In genomic region chrX:26581086-26581485, GRCh38 we compare ENCODE assay signal across 25 cellular contexts.
A peak's percentile ranks its signal among the peaks of the same experiment; 100 is the strongest.
DNase-seq lines count a peak whose midpoint lies in the region; ATAC-seq, FAIRE-seq and TF ChIP-seq lines count a peak whose summit lies in the region.
"Had no signal": no experiment of that assay in that cellular context is flagged by ENCODE, and none has a peak within 500 bp of the region (broad histone marks: within the 10 kb centered on the region; RNA-seq: fewer than 3 reads in every experiment).

No MANE protein-coding gene starts in this region.

- no peaks in the 10 kb centered on the region for H3K36me3 ChIP-seq in astrocyte (ENCODE audit: insufficient read depth, low read length)
- H3K36me3 ChIP-seq: BLaER1 treated with 17β-estradiol and CSF1 and Interleukin-3, amounts not matched to agents 10 nM and 100 nM had no signal

- H3K36me3 Mint-ChIP-seq in astrocyte (ENCODE audit: low read depth, unreplicated experiment): no peaks in the 10 kb centered on the region
- H3K36me3 Mint-ChIP-seq: CD4-positive, alpha-beta memory T cell had no signal

- DNase-seq in EH (ENCODE audit: low read depth) (peak; percentile 4), astrocyte (ENCODE audit: low read depth) (no peak), fibroblast of pulmonary artery (ENCODE audit: low read depth) (peak; percentile 12)
- DNase-seq in stimulated activated CD4-positive, alpha-beta T cell treated with anti-CD3 and anti-CD28 coated beads, Interleukin-12 subunit alpha, Interleukin-12 subunit beta, amount 100 ng/mL, for 4 hours: no peak
- DNase-seq: ACHN; Caco-2; CD4-positive, alpha-beta memory T cell; DND-41; KBM-7; MM.1S; NCI-H1048; NCI-H1436; NCI-H1930; NCI-H2227 treated with DMSO at 0.1 percent for 48 hours; NCI-H510A treated with DMSO at 0.1 percent for 48 hours; NCI-H748 treated with DMSO at 0.1 percent for 48 hours; SIG-M5 had no signal

- peak; percentile 70 for FAIRE-seq in astrocyte (lab: Jason Lieb, UNC)
- FAIRE-seq: GM12892, HepG2 had no signal

- H3K4me3 ChIP-seq in astrocyte (ENCODE audit: insufficient read depth, low read depth, low read length) (no peak overlapping the region), fibroblast of pulmonary artery (replicated peaks; ENCODE audit: low read depth, low read length) (no peak overlapping the region)
- H3K4me3 ChIP-seq: BLaER1 treated with 17β-estradiol and CSF1 and Interleukin-3, amounts not matched to agents 10 nM and 100 nM had no signal

- no peak for ATAC-seq in HG03432 (IDR thresholded peaks at IDR 0.05; ENCODE audit: unreplicated experiment)
- no peak for ATAC-seq in GM21447 (IDR thresholded peaks at IDR 0.05; ENCODE audit: unreplicated experiment)
- no peak for ATAC-seq in HG03457 (IDR thresholded peaks at IDR 0.05; ENCODE audit: unreplicated experiment)
- ATAC-seq: HepG2, SK-N-SH treated with all-trans-retinoic acid at 6 μM for 48 hours had no signal

- H3K4me1 Mint-ChIP-seq in astrocyte (ENCODE audit: low read depth, unreplicated experiment): peaks cover 5% of the 10 kb centered on the region
- H3K4me1 Mint-ChIP-seq: CD4-positive, alpha-beta memory T cell had no signal

- no peak overlapping the region for H3K27ac ChIP-seq in astrocyte (ENCODE audit: low read depth, low read length)
- H3K27ac ChIP-seq: BLaER1 treated with 17β-estradiol and CSF1 and Interleukin-3, amounts not matched to agents 10 nM and 100 nM; RWPE1 had no signal

- no peaks in the 10 kb centered on the region for H3K79me2 ChIP-seq in astrocyte (ENCODE audit: insufficient read depth, low read length)

- H3K4me1 ChIP-seq in astrocyte (ENCODE audit: insufficient read depth, low read length): no peaks in the 10 kb centered on the region
- H3K4me1 ChIP-seq: BLaER1 treated with 17β-estradiol and CSF1 and Interleukin-3, amounts not matched to agents 10 nM and 100 nM; Caco-2 had no signal

- no peak overlapping the region for H3K9ac ChIP-seq in astrocyte (ENCODE audit: low read length)
- H3K9ac ChIP-seq: BLaER1 treated with 17β-estradiol and CSF1 and Interleukin-3, amounts not matched to agents 10 nM and 100 nM had no signal

- H3K27ac Mint-ChIP-seq in astrocyte (ENCODE audit: unreplicated experiment): no peak overlapping the region
- H3K27ac Mint-ChIP-seq: CD4-positive, alpha-beta memory T cell had no signal

- no peaks in the 10 kb centered on the region for H3K9me3 Mint-ChIP-seq in astrocyte (ENCODE audit: unreplicated experiment)

- H2AFZ ChIP-seq in astrocyte (ENCODE audit: low read depth, low read length): no peak overlapping the region

- no peaks in the 10 kb centered on the region for H3K9me3 ChIP-seq in astrocyte (ENCODE audit: insufficient read depth, low read depth, low read length)
- H3K9me3 ChIP-seq: BLaER1 treated with 17β-estradiol and CSF1 and Interleukin-3, amounts not matched to agents 10 nM and 100 nM; Caco-2 had no signal

- H3K4me3 Mint-ChIP-seq in astrocyte (ENCODE audit: unreplicated experiment): no peak overlapping the region
- H3K4me3 Mint-ChIP-seq: CD4-positive, alpha-beta memory T cell had no signal

- H3K27me3 ChIP-seq in astrocyte (ENCODE audit: insufficient read depth, low read length): no peaks in the 10 kb centered on the region

- H3K27me3 Mint-ChIP-seq in astrocyte (ENCODE audit: low read depth, unreplicated experiment): no peaks in the 10 kb centered on the region
- H3K27me3 Mint-ChIP-seq: CD4-positive, alpha-beta memory T cell had no signal

- H3K4me2 ChIP-seq in astrocyte (ENCODE audit: low read length): no peak overlapping the region
- H3K4me2 ChIP-seq: BLaER1 treated with 17β-estradiol and CSF1 and Interleukin-3, amounts not matched to agents 10 nM and 100 nM had no signal

- no peaks in the 10 kb centered on the region for H4K20me1 ChIP-seq in astrocyte (ENCODE audit: insufficient read depth, low read length)

- TF ChIP-seq CTCF in astrocyte (IDR thresholded peaks at IDR 0.05; ENCODE audit: insufficient read depth, low read depth, low read length) (no peak), fibroblast of pulmonary artery (IDR thresholded peaks at IDR 0.05; ENCODE audit: low read length, missing control alignments) (no peak)

Comparison
In these comparisons a context has a peak if more than half of its experiments do, and no peak if none do; other contexts are left out.
1. DNase-seq: peak in EH (single experiment) and fibroblast of pulmonary artery (single experiment); none in astrocyte (single experiment) and stimulated activated CD4-positive, alpha-beta T cell treated with anti-CD3 and anti-CD28 coated beads, Interleukin-12 subunit alpha, Interleukin-12 subunit beta, amount 100 ng/mL, for 4 hours (single experiment).